32 cellular contexts compared by ENCODE assay signal in genomic region chr16:86355951-86356350, GRCh38.
A peak's percentile ranks its signal among the peaks of the same experiment; 100 is the strongest.
DNase-seq lines count a peak whose midpoint lies in the region; ATAC-seq, FAIRE-seq and TF ChIP-seq lines count a peak whose summit lies in the region.
"Had no signal": no experiment of that assay in that cellular context is flagged by ENCODE, and none has a peak within 500 bp of the region (broad histone marks: within the 10 kb centered on the region; RNA-seq: fewer than 3 reads in every experiment).

No MANE protein-coding gene starts in this region.

- H3K9ac ChIP-seq in H1 (replicated peaks in 1 of 4; ENCODE audit: extremely low read depth in 1 of 4, low read depth in 3 of 4, low read length in 3 of 4), result no peak overlapping the region

- no peak for TF ChIP-seq EP300 in H1 (IDR thresholded peaks at IDR 0.05; ENCODE audit: borderline replicate concordance in 1 of 2, low read depth in 2 of 2, low read length in 2 of 2)

- no peak overlapping the region; the same call in 1 of the 2 replicates for H3K18ac ChIP-seq in H1 (ENCODE audit: extremely low read depth, low read length)

- TF ChIP-seq POLR2A in H1 (IDR thresholded peaks at IDR 0.05; ENCODE audit: control extremely low read depth in 1 of 2, low read depth in 2 of 2, low read length in 2 of 2) (no peak), gastrocnemius medialis (IDR thresholded peaks at IDR 0.05) (no peak)

- H3K56ac ChIP-seq in H1 (replicated peaks; ENCODE audit: insufficient read length, low read depth, low read length), result no peak overlapping the region

- no peaks in the 10 kb centered on the region for H3K23me2 ChIP-seq in H1 (ENCODE audit: low read depth, low read length)

- FAIRE-seq in H1 (lab: Jason Lieb, UNC), result no peak
- FAIRE-seq: A204.1, H54, keratinocyte had no signal

- H4K20me1 ChIP-seq in H1 (replicated peaks in 1 of 2; ENCODE audit: control insufficient read depth in 1 of 2, insufficient read depth in 2 of 2, low read length in 2 of 2), result no peaks in the 10 kb centered on the region

- ATAC-seq in gastrocnemius medialis, result no peak
- ATAC-seq: activated CD8-positive, alpha-beta memory T cell treated with anti-CD3 and anti-CD28 coated beads, Interleukin-2, amount 10 ng/mL, durations not matched to agents 7 days and 5 days; activated T-cell treated with anti-CD3 and anti-CD28 coated beads, Interleukin-2, amount 50 U/mL, for 4 hours; effector memory CD8-positive, alpha-beta T cell; heart left ventricle; left ventricle myocardium superior; right cardiac atrium had no signal

- H4K8ac ChIP-seq in H1 (ENCODE audit: extremely low read depth, insufficient read depth, low read length), result no peak overlapping the region

- no peak overlapping the region for H4K5ac ChIP-seq in H1 (ENCODE audit: insufficient read length, low read depth, low read length)

- H3K23ac ChIP-seq in H1 (ENCODE audit: insufficient read length), result no peak overlapping the region

- H2BK5ac ChIP-seq in H1 (ENCODE audit: low read depth, low read length), result no peak overlapping the region

- TF ChIP-seq RAD21 in H1 (IDR thresholded peaks at IDR 0.05 in 1 of 2, conservative IDR thresholded peaks at IDR 0.05 in 1 of 2; ENCODE audit: low read depth in 2 of 2, low read length in 2 of 2), result no peak

- H3K4ac ChIP-seq in H1 (replicated peaks; ENCODE audit: insufficient read length, low read depth, low read length), result no peak overlapping the region

- no peak overlapping the region for H3K14ac ChIP-seq in H1 (ENCODE audit: insufficient read length)

- no peaks in the 10 kb centered on the region for H3K79me2 ChIP-seq in H1 (ENCODE audit: control insufficient read depth in 1 of 2, insufficient read depth in 2 of 2, low read length in 2 of 2)

- H2BK20ac ChIP-seq in H1 (ENCODE audit: low read length), result no peak overlapping the region

- CTCF ChIA-PET in HEK293 (lab: Yijun Ruan, JAX), result interaction anchor here (0.8 to 1.4 kb wide), 2 partner anchors 13 to 15 kb away, joined by 3 read pairs; no protein-coding TSS in a partner anchor
- CTCF ChIA-PET in H1 (lab: Charles Lee; ENCODE audit: partially characterized antibody), result interaction anchor here (1.0 to 1.4 kb wide), 2 partner anchors 16 to 307 kb away, joined by 3 read pairs; no protein-coding TSS in a partner anchor

- no peak overlapping the region for H2BK15ac ChIP-seq in H1 (ENCODE audit: low read length)

- H3K9me3 ChIP-seq in HEK293 (ENCODE audit: control insufficient read depth, insufficient read depth, low read depth, low read length) (no peaks in the 10 kb centered on the region), SJSA1 (replicated peaks) (peaks cover 8% of the 10 kb centered on the region; the same call in 1 of the 2 replicates), H1 (ENCODE audit: insufficient read depth in 2 of 2, low read depth in 1 of 2, low read length in 1 of 2) (peaks cover 8% of the 10 kb centered on the region in 2 experiments; a peak in 3 of 4 replicates), gastrocnemius medialis (no peaks in the 10 kb centered on the region)
- H3K9me3 ChIP-seq: vagina had no signal

- H3K27me3 ChIP-seq in SJSA1 (replicated peaks) (no peaks in the 10 kb centered on the region), H1 (replicated peaks in 1 of 4; ENCODE audit: control insufficient read depth in 3 of 4, extremely low read depth in 1 of 4, insufficient read depth in 3 of 4, low read length in 3 of 4) (0 out of 7 replicates have a peak, but pooled peaks cover 0 to 3% (median 0%) of the 10 kb centered on the region in 4 experiments), gastrocnemius medialis (peaks cover 2 to 33% (median 13%) of the 10 kb centered on the region in 3 donors)
- H3K27me3 ChIP-seq: ascending aorta, vagina had no signal

- in situ Hi-C loops in gastrocnemius medialis (cut with MboI; ENCODE audit: low sequenced_read_pairs in 4 of 4), result no loop called here

- H3K36me3 ChIP-seq in HEK293 (ENCODE audit: control insufficient read depth in 2 of 2, insufficient read depth in 1 of 2, low read length in 2 of 2) (no peaks in the 10 kb centered on the region), SJSA1 (no peaks in the 10 kb centered on the region), H1 (ENCODE audit: control insufficient read depth in 2 of 4, insufficient read depth in 4 of 4, low read length in 3 of 4) (no peaks in the 10 kb centered on the region), gastrocnemius medialis (no peaks in the 10 kb centered on the region)
- H3K36me3 ChIP-seq: ascending aorta, heart left ventricle, stomach, vagina had no signal

- no peak overlapping the region for H2BK120ac ChIP-seq in H1 (replicated peaks; ENCODE audit: low read depth, low read length)

- intact Hi-C loops in gastrocnemius medialis (cut with DNase I; ENCODE audit: low total_unique reads), result no loop called here

- H3K79me1 ChIP-seq in H1 (ENCODE audit: low read depth, low read length), result no peaks in the 10 kb centered on the region

- DNase-seq in A172 (ENCODE audit: low spot score) (peak; percentile 70), SJSA1 (ENCODE audit: low read depth in 1 of 2, low spot score in 2 of 2) (no peak), H1 (ENCODE audit: low read depth in 1 of 2, low spot score in 2 of 2) (no peak), T-helper 9 cell (no peak), NCI-H1930 (lab: John Stamatoyannopoulos, UW) (no peak), gastrocnemius medialis (no peak), NCI-H2227 (lab: John Stamatoyannopoulos, UW; ENCODE audit: unreplicated experiment) (no peak)
- DNase-seq: activated CD4-positive, CD25-positive, alpha-beta regulatory T cell; activated CD8-positive, alpha-beta memory T cell treated with anti-CD3 and anti-CD28 coated beads, Interleukin-2, amount 10 ng/mL, durations not matched to agents 7 days and 5 days; activated gamma-delta T cell; activated naive CD8-positive, alpha-beta T cell treated with anti-CD3 and anti-CD28 coated beads for 36 hours; activated T-cell treated with anti-CD3 and anti-CD28 coated beads, Interleukin-2, amount 50 U/mL, for 4 hours; CD4-positive, alpha-beta T cell; central memory CD4-positive, alpha-beta T cell; DMS79 treated with DMSO at 0.1 percent for 48 hours; effector memory CD8-positive, alpha-beta T cell; GF-D8; heart left ventricle; left ventricle myocardium superior; naive B cell; NCI-H1417; NCI-H2081 treated with DMSO at 0.1 percent for 48 hours; NCI-H446; right cardiac atrium; stimulated activated CD4-positive, alpha-beta T cell treated with anti-CD3 and anti-CD28 coated beads, Interleukin-4, amount 100 ng/mL, for 1 hour; stomach had no signal

- H2BK12ac ChIP-seq in H1 (ENCODE audit: low read depth, low read length), result no peak overlapping the region

- H3K4me3 ChIP-seq in HEK293 (ENCODE audit: low read depth, low read length), result no peak overlapping the region
- no peak overlapping the region for H3K4me3 ChIP-seq in SJSA1
- H3K4me3 ChIP-seq in H1 (ENCODE audit: extremely low read depth in 1 of 4, insufficient read depth in 2 of 4, low read depth in 3 of 4, low read length in 4 of 4), result no peak overlapping the region
- no peak overlapping the region for H3K4me3 ChIP-seq in gastrocnemius medialis
- H3K4me3 ChIP-seq: ascending aorta, heart left ventricle, stomach, vagina had no signal

- H2AK5ac ChIP-seq in H1 (ENCODE audit: low read depth, low read length), result peak overlapping the region; percentile 40; the same call in 1 of the 2 replicates

- no peak overlapping the region for H2AFZ ChIP-seq in H1 (ENCODE audit: low read length)

- no peak overlapping the region for H3K4me2 ChIP-seq in H1 (ENCODE audit: insufficient read depth in 1 of 2, low read depth in 2 of 2, low read length in 2 of 2)

- TF ChIP-seq CTCF in HEK293 (tag by site-specific recombination; IDR thresholded peaks at IDR 0.05), result no peak
- no peak for TF ChIP-seq CTCF in H1 (IDR thresholded peaks at IDR 0.05; ENCODE audit: control extremely low read depth in 1 of 3, insufficient read depth in 1 of 3, low read depth in 1 of 3, low read length in 3 of 3)
- TF ChIP-seq CTCF in gastrocnemius medialis (IDR thresholded peaks at IDR 0.05 in 4 of 5, conservative IDR thresholded peaks at IDR 0.05 in 1 of 5), result no peak

- H3K27ac ChIP-seq in HEK293 (ENCODE audit: extremely low read depth, low read depth, low read length) (no peak overlapping the region), SJSA1 (peak overlapping the region; percentile 80), H1 (ENCODE audit: low read depth, low read length) (no peak overlapping the region), gastrocnemius medialis (no peak overlapping the region)
- H3K27ac ChIP-seq: ascending aorta, stomach, vagina had no signal

- H3K4me1 ChIP-seq in HEK293 (ENCODE audit: control insufficient read depth, insufficient read depth, low read length) (no peaks in the 10 kb centered on the region), SJSA1 (replicated peaks) (peaks cover 34% of the 10 kb centered on the region), H1 (replicated peaks in 1 of 4; ENCODE audit: control insufficient read depth in 3 of 4, insufficient read depth in 4 of 4, low read length in 3 of 4) (peaks cover 0 to 22% (median 4%) of the 10 kb centered on the region in 4 experiments; a peak in 3 of 7 replicates), gastrocnemius medialis (no peaks in the 10 kb centered on the region)
- H3K4me1 ChIP-seq: ascending aorta, heart left ventricle, stomach, vagina had no signal

- POLR2A ChIA-PET in HEK293 (lab: Yijun Ruan, JAX) (no interaction called here), H1 (lab: Charles Lee; ENCODE audit: partially characterized antibody) (no interaction called here)

- WGBS in H1 (ENCODE audit: extremely low coverage in 1 of 2, insufficient coverage in 1 of 2, insufficient read length in 1 of 2, insufficient replicate concordance in 2 of 2, low coverage in 1 of 2, low lambda C conversion rate in 2 of 2, missing lambda C conversion rate in 1 of 2), 2 experiments, result 94% methylated on average over 3 of the region's 3 CpGs; no CpG with 5 or more reads in 1 of the 2 experiments

- no peak overlapping the region for H4K91ac ChIP-seq in H1 (replicated peaks; ENCODE audit: insufficient read length, low read length)

TF ChIP-seq in H1, 55 proteins besides CTCF, POLR2A, EP300 and RAD21 (continues in another document):
- TF ChIP-seq JUND (IDR thresholded peaks at IDR 0.05; ENCODE audit: low read length) (no peak), MAX (IDR thresholded peaks at IDR 0.05) (no peak), CBX8 (IDR thresholded peaks at IDR 0.05; ENCODE audit: borderline replicate concordance, low read depth, low read length) (no peak), EGR1 (IDR thresholded peaks at IDR 0.05; ENCODE audit: borderline replicate concordance, low read depth, low read length) (no peak), ATF3 (IDR thresholded peaks at IDR 0.05; ENCODE audit: insufficient read depth, low read depth, low read length) (no peak), KDM5A (IDR thresholded peaks at IDR 0.05; ENCODE audit: low read length) (no peak), SIRT6 (IDR thresholded peaks at IDR 0.05; ENCODE audit: low read length) (no peak)
